ENCODE assay signal across 7 cellular contexts in genomic region chr3:60392501-60392900, GRCh38.
"Had no signal": no experiment of that assay in that cellular context is flagged by ENCODE, and none has a peak within 500 bp of the region (broad histone marks: within the 10 kb centered on the region; RNA-seq: fewer than 3 reads in every experiment).

No MANE protein-coding gene starts in this region.

- DNase-seq: GDM1, GF-D8 had no signal

- ATAC-seq: GM12878 had no signal

- FAIRE-seq: GM12878, GM12891, GM12892, GM18507, GM19239 had no signal

- H3K4me3 ChIP-seq: GM12878 had no signal
